In the genomic region with DNA sequence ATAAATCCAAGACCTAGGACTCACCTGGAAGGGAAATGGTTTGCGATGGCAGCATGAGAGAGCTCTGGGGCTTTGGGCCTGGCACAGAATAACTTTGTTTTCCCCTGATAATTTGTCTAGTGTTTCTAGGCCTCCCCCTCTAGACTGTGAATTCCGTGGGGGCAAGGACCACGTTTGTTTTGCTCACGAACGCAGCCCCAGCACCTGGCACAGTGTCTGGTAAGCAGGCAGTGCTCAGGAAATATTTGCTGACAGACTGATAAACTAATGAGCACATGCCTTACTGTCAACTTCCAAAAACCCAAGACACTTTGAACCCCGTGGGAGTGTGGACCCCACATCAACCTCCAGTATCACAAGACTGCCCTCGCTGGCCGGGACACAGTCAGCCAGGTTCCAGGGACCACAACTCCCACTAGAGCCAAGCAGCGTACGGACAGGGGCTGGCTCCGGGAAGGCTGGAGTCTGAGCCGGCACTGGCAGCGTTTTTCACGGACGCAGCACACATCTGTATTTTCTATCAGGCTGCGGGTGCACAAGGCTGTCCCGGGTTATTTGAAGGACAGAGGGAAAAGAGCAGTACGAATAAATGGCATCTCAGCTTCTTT, we compare ENCODE assay signal across 1 cellular context.
A peak's percentile ranks its signal among the peaks of the same experiment; 100 is the strongest.
TF ChIP-seq lines count a peak whose summit lies in the region.

No MANE protein-coding gene starts in this region.

TF ChIP-seq in SK-N-SH treated with all-trans-retinoic acid at 6 μM for 48 hours, 23 proteins besides CTCF, POLR2A, EP300 and RAD21:
- TF ChIP-seq, protein P1, sequence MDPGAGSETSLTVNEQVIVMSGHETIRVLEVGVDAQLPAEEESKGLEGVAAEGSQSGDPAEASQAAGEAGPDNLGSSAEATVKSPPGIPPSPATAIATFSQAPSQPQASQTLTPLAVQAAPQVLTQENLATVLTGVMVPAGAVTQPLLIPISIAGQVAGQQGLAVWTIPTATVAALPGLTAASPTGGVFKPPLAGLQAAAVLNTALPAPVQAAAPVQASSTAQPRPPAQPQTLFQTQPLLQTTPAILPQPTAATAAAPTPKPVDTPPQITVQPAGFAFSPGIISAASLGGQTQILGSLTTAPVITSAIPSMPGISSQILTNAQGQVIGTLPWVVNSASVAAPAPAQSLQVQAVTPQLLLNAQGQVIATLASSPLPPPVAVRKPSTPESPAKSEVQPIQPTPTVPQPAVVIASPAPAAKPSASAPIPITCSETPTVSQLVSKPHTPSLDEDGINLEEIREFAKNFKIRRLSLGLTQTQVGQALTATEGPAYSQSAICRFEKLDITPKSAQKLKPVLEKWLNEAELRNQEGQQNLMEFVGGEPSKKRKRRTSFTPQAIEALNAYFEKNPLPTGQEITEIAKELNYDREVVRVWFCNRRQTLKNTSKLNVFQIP (CRISPR knock-in tag; IDR thresholded peaks at IDR 0.05; ENCODE audit: borderline replicate concordance, low read depth), result no peak
- TF ChIP-seq, protein P2, sequence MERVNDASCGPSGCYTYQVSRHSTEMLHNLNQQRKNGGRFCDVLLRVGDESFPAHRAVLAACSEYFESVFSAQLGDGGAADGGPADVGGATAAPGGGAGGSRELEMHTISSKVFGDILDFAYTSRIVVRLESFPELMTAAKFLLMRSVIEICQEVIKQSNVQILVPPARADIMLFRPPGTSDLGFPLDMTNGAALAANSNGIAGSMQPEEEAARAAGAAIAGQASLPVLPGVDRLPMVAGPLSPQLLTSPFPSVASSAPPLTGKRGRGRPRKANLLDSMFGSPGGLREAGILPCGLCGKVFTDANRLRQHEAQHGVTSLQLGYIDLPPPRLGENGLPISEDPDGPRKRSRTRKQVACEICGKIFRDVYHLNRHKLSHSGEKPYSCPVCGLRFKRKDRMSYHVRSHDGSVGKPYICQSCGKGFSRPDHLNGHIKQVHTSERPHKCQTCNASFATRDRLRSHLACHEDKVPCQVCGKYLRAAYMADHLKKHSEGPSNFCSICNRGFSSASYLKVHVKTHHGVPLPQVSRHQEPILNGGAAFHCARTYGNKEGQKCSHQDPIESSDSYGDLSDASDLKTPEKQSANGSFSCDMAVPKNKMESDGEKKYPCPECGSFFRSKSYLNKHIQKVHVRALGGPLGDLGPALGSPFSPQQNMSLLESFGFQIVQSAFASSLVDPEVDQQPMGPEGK (CRISPR knock-in tag; IDR thresholded peaks at IDR 0.05; ENCODE audit: borderline replicate concordance), result no peak
- TF ChIP-seq BACH2 (CRISPR knock-in tag; IDR thresholded peaks at IDR 0.05; ENCODE audit: borderline replicate concordance) (no peak), PPARA (CRISPR knock-in tag; IDR thresholded peaks at IDR 0.05; ENCODE audit: borderline replicate concordance) (no peak), ZNF8 (CRISPR knock-in tag; IDR thresholded peaks at IDR 0.05) (peak; percentile 19; the same call in 1 of the 2 replicates)
